5 cellular contexts compared by ENCODE assay signal in genomic region chrY:8358161-8358560, GRCh38.
"Had no signal": no experiment of that assay in that cellular context is flagged by ENCODE, and none has a peak within 500 bp of the region (broad histone marks: within the 10 kb centered on the region; RNA-seq: fewer than 3 reads in every experiment).

No MANE protein-coding gene starts in this region.

- H3K27ac Mint-ChIP-seq: IgD-negative memory B cell had no signal

- ATAC-seq: HepG2, K562 had no signal

- H3K36me3 Mint-ChIP-seq: IgD-negative memory B cell had no signal

- H3K4me1 Mint-ChIP-seq: IgD-negative memory B cell had no signal

- H3K9me3 Mint-ChIP-seq: IgD-negative memory B cell had no signal

- H3K27me3 Mint-ChIP-seq: IgD-negative memory B cell had no signal

- DNase-seq: IMR-90, KBM-7 had no signal

- H3K4me3 Mint-ChIP-seq: IgD-negative memory B cell had no signal
